ENCODE assay signal across 9 cellular contexts in genomic region chr1:247352175-247352574, GRCh38.
"Had no signal": no experiment of that assay in that cellular context is flagged by ENCODE, and none has a peak within 500 bp of the region (broad histone marks: within the 10 kb centered on the region; RNA-seq: fewer than 3 reads in every experiment).

No MANE protein-coding gene starts in this region.

- H3K36me3 Mint-ChIP-seq: IgD-negative memory B cell had no signal

- FAIRE-seq: H1, H54, HepG2 had no signal

- ATAC-seq: GM23338 had no signal

- H3K9me3 Mint-ChIP-seq: HFFc6 had no signal

- H3K27ac ChIP-seq: HL-60 had no signal

- H3K27ac Mint-ChIP-seq: GM23338, H9, HFFc6, IgD-negative memory B cell had no signal

- H3K4me3 Mint-ChIP-seq: GM23338, H9, HFFc6 had no signal

- DNase-seq: H9, HCEC 1CT, HFFc6 had no signal

- H3K4me3 ChIP-seq: GM23338 had no signal
